Comparison of ENCODE assay signal across 1 cellular context in the genomic region with DNA sequence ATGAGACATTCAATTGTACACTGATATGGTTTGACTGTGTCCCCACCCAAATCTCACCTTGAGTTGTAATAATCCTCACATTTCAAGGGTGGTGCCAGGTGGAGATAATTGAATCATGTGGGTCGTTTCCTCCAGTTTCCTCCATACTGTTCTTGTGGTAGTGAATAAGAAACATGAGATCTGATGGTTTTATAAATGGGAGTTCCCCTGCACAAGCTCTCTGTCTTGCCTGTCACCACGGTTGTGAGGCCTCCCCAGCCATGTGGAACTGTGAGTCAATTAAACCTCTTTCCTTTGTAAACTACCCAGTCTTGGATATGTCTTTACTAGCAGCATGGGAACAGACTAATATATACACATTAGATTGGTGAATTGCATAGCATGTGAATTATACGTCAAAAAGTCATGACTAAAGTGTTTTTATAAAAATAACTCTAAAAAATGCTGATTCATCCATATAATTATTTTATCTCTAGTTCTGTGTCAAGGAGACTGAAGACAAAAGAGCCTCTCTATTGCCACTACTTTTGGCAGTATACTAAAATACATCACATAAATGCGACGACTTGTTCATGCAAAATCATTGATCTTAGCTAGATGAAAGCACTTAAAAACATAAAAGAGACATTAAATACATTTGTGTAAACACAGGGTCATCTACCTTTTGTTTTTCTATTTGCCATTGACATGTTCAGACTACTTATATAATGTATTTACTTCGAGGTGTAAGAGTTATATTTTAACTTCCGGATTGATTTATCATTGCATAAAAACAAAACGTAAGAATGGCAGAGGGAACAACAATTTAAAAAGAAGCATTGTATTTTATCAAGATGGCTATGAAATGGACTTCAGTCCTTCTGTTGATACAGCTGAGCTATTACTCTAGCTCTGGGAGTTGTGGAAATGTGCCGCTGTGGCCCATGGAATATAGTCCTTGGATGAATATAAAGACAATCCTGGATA.
A peak's percentile ranks its signal among the peaks of the same experiment; 100 is the strongest.
TF ChIP-seq lines count a peak whose summit lies in the region.

No MANE protein-coding gene starts in this region.

TF ChIP-seq in HepG2, 621 proteins besides CTCF, POLR2A, EP300 and RAD21 (continued from another document and continues in another):
- TF ChIP-seq, protein P1, sequence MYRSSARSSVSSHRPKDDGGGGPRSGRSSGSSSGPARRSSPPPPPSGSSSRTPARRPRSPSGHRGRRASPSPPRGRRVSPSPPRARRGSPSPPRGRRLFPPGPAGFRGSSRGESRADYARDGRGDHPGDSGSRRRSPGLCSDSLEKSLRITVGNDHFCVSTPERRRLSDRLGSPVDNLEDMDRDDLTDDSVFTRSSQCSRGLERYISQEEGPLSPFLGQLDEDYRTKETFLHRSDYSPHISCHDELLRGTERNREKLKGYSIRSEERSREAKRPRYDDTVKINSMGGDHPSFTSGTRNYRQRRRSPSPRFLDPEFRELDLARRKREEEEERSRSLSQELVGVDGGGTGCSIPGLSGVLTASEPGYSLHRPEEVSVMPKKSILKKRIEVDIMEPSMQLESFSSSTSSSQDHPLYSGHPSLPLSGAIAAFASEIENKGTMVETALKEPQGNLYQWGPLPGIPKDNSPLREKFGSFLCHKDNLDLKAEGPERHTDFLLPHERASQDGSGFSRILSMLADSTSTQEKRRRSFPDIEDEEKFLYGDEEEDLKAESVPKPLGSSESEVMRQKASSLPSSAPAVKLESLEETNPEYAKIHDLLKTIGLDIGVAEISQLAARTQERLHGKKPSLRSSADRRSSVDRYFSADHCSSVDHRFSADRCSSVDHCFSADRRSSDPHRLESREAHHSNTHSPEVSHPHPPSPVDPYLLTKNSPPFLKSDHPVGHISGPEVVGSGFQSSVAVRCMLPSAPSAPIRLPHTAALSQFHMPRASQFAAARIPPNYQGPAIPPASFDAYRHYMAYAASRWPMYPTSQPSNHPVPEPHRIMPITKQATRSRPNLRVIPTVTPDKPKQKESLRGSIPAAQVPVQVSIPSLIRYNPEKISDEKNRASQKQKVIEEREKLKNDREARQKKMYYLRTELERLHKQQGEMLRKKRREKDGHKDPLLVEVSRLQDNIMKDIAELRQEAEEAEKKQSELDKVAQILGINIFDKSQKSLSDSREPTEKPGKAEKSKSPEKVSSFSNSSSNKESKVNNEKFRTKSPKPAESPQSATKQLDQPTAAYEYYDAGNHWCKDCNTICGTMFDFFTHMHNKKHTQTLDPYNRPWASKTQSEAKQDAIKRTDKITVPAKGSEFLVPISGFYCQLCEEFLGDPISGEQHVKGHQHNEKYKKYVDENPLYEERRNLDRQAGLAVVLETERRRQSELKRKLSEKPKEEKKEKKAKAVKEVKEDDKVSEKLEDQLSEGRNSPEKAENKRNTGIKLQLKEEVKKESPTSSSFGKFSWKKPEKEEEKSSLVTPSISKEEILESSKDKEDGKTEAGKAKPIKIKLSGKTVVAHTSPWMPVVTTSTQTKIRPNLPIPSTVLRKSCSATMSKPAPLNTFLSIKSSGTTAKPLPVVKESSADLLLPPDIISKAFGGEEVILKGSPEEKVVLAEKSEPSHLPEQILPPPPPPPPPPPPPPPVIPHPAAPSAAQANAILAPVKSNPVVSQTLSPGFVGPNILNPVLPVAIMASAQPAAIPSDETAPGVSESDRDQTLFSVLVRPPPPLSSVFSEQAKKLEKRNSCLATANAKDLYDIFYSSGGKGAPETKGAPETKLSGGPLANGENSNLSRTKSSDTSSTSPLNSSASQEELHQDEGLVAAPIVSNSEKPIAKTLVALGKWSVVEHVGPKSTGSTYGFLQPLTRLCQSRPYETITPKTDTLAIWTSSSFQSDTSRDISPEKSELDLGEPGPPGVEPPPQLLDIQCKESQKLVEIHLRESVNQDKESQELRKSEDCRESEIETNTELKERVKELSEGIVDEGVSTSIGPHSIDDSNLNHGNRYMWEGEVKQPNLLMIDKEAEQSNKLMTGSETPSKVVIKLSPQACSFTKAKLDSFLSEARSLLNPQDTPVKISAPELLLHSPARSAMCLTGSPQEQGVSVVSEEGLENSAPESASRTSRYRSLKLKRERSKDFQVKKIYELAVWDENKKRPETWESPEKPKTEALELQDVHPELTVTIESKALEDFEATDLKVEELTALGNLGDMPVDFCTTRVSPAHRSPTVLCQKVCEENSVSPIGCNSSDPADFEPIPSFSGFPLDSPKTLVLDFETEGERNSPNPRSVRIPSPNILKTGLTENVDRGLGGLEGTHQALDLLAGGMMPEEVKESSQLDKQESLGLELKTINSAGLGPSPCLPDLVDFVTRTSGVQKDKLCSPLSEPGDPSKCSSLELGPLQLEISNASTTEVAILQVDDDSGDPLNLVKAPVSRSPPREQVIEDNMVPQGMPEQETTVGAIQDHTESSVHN (CRISPR knock-in tag; IDR thresholded peaks at IDR 0.05), result no peak
- TF ChIP-seq ZSCAN20 (CRISPR knock-in tag; IDR thresholded peaks at IDR 0.05; ENCODE audit: borderline replicate concordance) (no peak), CC2D1A (CRISPR knock-in tag; IDR thresholded peaks at IDR 0.05) (no peak), EHMT2 (IDR thresholded peaks at IDR 0.05; ENCODE audit: borderline replicate concordance, low read depth, low read length) (peak; percentile 23; the same call in 1 of the 2 replicates), HNRNPH1 (optimal IDR thresholded peaks at IDR 0.05; ENCODE audit: low read depth, low read length) (no peak), ZNF775 (CRISPR knock-in tag; IDR thresholded peaks at IDR 0.05; ENCODE audit: borderline replicate concordance) (no peak), ZNF747 (CRISPR knock-in tag; IDR thresholded peaks at IDR 0.05; ENCODE audit: borderline replicate concordance) (no peak), TGIF2 (CRISPR knock-in tag; IDR thresholded peaks at IDR 0.05) (no peak), MATR3 (CRISPR knock-in tag; IDR thresholded peaks at IDR 0.05) (no peak), RXRB (CRISPR knock-in tag; IDR thresholded peaks at IDR 0.05; ENCODE audit: borderline replicate concordance) (peak; percentile 26; the same call in 1 of the 2 replicates), ISL2 (CRISPR knock-in tag; IDR thresholded peaks at IDR 0.05) (peak; percentile 77), SMAD9 (CRISPR knock-in tag; IDR thresholded peaks at IDR 0.05) (no peak), ZNF670 (CRISPR knock-in tag; IDR thresholded peaks at IDR 0.05; ENCODE audit: borderline replicate concordance) (no peak), KDM5B (CRISPR knock-in tag; IDR thresholded peaks at IDR 0.05; ENCODE audit: borderline replicate concordance) (no peak), MXD4 (CRISPR knock-in tag; IDR thresholded peaks at IDR 0.05) (no peak), ATF1 (CRISPR knock-in tag; IDR thresholded peaks at IDR 0.05) (peak; percentile 62; the same call in 1 of the 2 replicates), CHCHD3 (CRISPR knock-in tag; IDR thresholded peaks at IDR 0.05) (no peak), RAD51 (IDR thresholded peaks at IDR 0.05; ENCODE audit: borderline replicate concordance) (no peak), MAF1 (CRISPR knock-in tag; IDR thresholded peaks at IDR 0.05; ENCODE audit: borderline replicate concordance) (no peak), NR2F6 (IDR thresholded peaks at IDR 0.05) (peak; percentile 48; the same call in 1 of the 2 replicates), NR2F6 (CRISPR knock-in tag; IDR thresholded peaks at IDR 0.05) (no peak; the same call in 1 of the 2 replicates), CBX2 (IDR thresholded peaks at IDR 0.05; ENCODE audit: low read depth, low read length) (no peak), CBX2 (CRISPR knock-in tag; IDR thresholded peaks at IDR 0.05; ENCODE audit: low read depth) (no peak), CEBPG (CRISPR knock-in tag; IDR thresholded peaks at IDR 0.05) (0 out of 2 replicates have a peak, but pooled peaks have one; percentile 4), U2AF2 (IDR thresholded peaks at IDR 0.05; ENCODE audit: low read depth, low read length) (no peak), POLR2AphosphoS2 (IDR thresholded peaks at IDR 0.05; ENCODE audit: low read depth, low read length) (no peak), PCBP2 (optimal IDR thresholded peaks at IDR 0.05; ENCODE audit: low read depth, low read length, poor library complexity, severe bottlenecking) (no peak), SAP130 (CRISPR knock-in tag; IDR thresholded peaks at IDR 0.05; ENCODE audit: low read depth) (peak; percentile 40)
- TF ChIP-seq, protein P2, sequence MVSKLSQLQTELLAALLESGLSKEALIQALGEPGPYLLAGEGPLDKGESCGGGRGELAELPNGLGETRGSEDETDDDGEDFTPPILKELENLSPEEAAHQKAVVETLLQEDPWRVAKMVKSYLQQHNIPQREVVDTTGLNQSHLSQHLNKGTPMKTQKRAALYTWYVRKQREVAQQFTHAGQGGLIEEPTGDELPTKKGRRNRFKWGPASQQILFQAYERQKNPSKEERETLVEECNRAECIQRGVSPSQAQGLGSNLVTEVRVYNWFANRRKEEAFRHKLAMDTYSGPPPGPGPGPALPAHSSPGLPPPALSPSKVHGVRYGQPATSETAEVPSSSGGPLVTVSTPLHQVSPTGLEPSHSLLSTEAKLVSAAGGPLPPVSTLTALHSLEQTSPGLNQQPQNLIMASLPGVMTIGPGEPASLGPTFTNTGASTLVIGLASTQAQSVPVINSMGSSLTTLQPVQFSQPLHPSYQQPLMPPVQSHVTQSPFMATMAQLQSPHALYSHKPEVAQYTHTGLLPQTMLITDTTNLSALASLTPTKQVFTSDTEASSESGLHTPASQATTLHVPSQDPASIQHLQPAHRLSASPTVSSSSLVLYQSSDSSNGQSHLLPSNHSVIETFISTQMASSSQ (IDR thresholded peaks at IDR 0.05; ENCODE audit: low read depth), result peak; percentile 82; the same call in 1 of the 2 replicates
- TF ChIP-seq, protein P2 (CRISPR knock-in tag; IDR thresholded peaks at IDR 0.05; ENCODE audit: borderline replicate concordance), result peak; percentile 69; the same call in 1 of the 2 replicates
- TF ChIP-seq, protein P3, sequence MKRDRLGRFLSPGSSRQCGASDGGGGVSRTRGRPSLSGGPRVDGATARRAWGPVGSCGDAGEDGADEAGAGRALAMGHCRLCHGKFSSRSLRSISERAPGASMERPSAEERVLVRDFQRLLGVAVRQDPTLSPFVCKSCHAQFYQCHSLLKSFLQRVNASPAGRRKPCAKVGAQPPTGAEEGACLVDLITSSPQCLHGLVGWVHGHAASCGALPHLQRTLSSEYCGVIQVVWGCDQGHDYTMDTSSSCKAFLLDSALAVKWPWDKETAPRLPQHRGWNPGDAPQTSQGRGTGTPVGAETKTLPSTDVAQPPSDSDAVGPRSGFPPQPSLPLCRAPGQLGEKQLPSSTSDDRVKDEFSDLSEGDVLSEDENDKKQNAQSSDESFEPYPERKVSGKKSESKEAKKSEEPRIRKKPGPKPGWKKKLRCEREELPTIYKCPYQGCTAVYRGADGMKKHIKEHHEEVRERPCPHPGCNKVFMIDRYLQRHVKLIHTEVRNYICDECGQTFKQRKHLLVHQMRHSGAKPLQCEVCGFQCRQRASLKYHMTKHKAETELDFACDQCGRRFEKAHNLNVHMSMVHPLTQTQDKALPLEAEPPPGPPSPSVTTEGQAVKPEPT (CRISPR knock-in tag; IDR thresholded peaks at IDR 0.05; ENCODE audit: low read depth), result no peak
- TF ChIP-seq, protein P4, sequence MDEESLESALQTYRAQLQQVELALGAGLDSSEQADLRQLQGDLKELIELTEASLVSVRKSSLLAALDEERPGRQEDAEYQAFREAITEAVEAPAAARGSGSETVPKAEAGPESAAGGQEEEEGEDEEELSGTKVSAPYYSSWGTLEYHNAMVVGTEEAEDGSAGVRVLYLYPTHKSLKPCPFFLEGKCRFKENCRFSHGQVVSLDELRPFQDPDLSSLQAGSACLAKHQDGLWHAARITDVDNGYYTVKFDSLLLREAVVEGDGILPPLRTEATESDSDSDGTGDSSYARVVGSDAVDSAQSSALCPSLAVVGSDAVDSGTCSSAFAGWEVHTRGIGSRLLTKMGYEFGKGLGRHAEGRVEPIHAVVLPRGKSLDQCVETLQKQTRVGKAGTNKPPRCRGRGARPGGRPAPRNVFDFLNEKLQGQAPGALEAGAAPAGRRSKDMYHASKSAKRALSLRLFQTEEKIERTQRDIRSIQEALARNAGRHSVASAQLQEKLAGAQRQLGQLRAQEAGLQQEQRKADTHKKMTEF (CRISPR knock-in tag; IDR thresholded peaks at IDR 0.05), result peak; percentile 71
- TF ChIP-seq, protein P5, sequence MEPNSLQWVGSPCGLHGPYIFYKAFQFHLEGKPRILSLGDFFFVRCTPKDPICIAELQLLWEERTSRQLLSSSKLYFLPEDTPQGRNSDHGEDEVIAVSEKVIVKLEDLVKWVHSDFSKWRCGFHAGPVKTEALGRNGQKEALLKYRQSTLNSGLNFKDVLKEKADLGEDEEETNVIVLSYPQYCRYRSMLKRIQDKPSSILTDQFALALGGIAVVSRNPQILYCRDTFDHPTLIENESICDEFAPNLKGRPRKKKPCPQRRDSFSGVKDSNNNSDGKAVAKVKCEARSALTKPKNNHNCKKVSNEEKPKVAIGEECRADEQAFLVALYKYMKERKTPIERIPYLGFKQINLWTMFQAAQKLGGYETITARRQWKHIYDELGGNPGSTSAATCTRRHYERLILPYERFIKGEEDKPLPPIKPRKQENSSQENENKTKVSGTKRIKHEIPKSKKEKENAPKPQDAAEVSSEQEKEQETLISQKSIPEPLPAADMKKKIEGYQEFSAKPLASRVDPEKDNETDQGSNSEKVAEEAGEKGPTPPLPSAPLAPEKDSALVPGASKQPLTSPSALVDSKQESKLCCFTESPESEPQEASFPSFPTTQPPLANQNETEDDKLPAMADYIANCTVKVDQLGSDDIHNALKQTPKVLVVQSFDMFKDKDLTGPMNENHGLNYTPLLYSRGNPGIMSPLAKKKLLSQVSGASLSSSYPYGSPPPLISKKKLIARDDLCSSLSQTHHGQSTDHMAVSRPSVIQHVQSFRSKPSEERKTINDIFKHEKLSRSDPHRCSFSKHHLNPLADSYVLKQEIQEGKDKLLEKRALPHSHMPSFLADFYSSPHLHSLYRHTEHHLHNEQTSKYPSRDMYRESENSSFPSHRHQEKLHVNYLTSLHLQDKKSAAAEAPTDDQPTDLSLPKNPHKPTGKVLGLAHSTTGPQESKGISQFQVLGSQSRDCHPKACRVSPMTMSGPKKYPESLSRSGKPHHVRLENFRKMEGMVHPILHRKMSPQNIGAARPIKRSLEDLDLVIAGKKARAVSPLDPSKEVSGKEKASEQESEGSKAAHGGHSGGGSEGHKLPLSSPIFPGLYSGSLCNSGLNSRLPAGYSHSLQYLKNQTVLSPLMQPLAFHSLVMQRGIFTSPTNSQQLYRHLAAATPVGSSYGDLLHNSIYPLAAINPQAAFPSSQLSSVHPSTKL (CRISPR knock-in tag; IDR thresholded peaks at IDR 0.05), result peak; percentile 91
- TF ChIP-seq, protein P6, sequence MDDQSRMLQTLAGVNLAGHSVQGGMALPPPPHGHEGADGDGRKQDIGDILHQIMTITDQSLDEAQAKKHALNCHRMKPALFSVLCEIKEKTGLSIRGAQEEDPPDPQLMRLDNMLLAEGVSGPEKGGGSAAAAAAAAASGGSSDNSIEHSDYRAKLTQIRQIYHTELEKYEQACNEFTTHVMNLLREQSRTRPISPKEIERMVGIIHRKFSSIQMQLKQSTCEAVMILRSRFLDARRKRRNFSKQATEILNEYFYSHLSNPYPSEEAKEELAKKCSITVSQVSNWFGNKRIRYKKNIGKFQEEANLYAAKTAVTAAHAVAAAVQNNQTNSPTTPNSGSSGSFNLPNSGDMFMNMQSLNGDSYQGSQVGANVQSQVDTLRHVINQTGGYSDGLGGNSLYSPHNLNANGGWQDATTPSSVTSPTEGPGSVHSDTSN (CRISPR knock-in tag; IDR thresholded peaks at IDR 0.05; ENCODE audit: borderline replicate concordance), result no peak
